ENCODE assay signal across 26 cellular contexts in the genomic region with DNA sequence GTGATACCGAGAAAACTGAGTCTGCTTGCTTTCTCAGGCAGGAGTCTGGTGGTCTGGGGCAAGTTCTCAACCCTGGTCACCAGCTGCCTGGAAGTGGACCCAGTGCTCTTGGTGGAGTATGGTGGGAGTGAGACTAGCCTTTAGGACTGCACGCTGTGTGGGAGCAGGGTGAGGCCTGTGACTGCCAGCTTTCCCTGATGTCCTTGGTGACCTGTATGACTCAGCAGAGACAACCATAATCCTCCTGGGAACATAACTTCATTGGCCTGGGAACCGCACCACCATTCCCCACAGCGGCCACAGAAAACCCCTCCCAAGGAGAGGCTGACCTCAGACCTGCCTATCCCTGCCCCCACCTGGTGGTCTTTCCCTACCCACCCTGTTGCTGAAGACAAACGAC.
"Had no signal": no experiment of that assay in that cellular context is flagged by ENCODE, and none has a peak within 500 bp of the region (broad histone marks: within the 10 kb centered on the region; RNA-seq: fewer than 3 reads in every experiment).

No MANE protein-coding gene starts in this region.

- DNase-seq: activated CD4-positive, alpha-beta T cell treated with anti-CD3 and anti-CD28 coated beads for 48 hours; activated CD4-positive, alpha-beta T cell treated with anti-CD3 and anti-CD28 coated beads, Interleukin-2, amount 50 U/mL, for 48 hours; activated CD4-positive, CD25-positive, alpha-beta regulatory T cell treated with anti-CD3 and anti-CD28 coated beads, Interleukin-2, amount 50 U/mL, for 72 hours; activated CD8-positive, alpha-beta memory T cell treated with anti-CD3 and anti-CD28 coated beads, Interleukin-2, amount 10 ng/mL, durations not matched to agents 7 days and 5 days; activated effector memory CD4-positive, alpha-beta T cell treated with Interleukin-2 at 50 U/mL for 16 hours; activated naive CD4-positive, alpha-beta T cell; activated T-cell treated with anti-CD3 and anti-CD28 coated beads, Interleukin-2, amount 50 U/mL, for 24 hours; amniotic stem cell; body of pancreas; central memory CD4-positive, alpha-beta T cell; MM.1S; NCI-H1105 treated with DMSO at 0.1 percent for 48 hours; NCI-H1436 treated with DMSO at 0.1 percent for 48 hours; NCI-H187 treated with DMSO at 0.1 percent for 48 hours; NCI-H2081 treated with DMSO at 0.1 percent for 48 hours; NCI-H2171; NCI-H345; NCI-H510A; NCI-H69; NK-92 treated with Interleukin-12 subunit alpha and Interleukin-12 subunit beta, amount 100 ng/mL, for 24 hours; OCI-M1; SHP77; SW 1271 had no signal

- ATAC-seq: activated CD8-positive, alpha-beta memory T cell treated with anti-CD3 and anti-CD28 coated beads, Interleukin-2, amount 10 ng/mL, durations not matched to agents 7 days and 5 days; body of pancreas; Panc1; SK-N-SH treated with all-trans-retinoic acid at 6 μM for 48 hours; WTC11 had no signal
